27 cellular contexts compared by ENCODE assay signal in the genomic region with DNA sequence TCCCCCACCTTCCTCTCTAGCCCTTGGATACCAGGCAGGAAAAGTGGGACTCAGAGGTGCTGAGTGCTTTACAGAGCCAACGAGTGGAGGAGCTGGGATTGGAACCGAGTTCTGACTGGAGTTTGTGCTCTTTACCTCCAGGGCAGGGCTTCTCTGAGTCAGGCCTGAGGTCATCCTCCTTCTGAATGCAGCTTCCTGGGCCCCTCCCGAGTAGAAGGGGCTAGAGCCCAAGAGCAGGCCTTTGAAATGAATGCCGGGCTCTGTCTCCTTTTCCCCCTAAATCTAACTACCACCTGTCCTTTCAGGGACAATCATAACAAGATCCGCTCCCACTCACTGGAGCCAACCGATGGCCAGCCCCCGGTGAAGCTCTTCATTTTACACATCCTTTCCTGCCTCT. TPM values are rescaled to one million over a fixed set of nuclear protein-coding genes. Genes with fewer than 3 reads are reported as not detected.
"Had no signal": no experiment of that assay in that cellular context is flagged by ENCODE, and none has a peak within 500 bp of the region (broad histone marks: within the 10 kb centered on the region; RNA-seq: fewer than 3 reads in every experiment).

No MANE protein-coding gene starts in this region.

- ATAC-seq: activated naive CD4-positive, alpha-beta T cell treated with anti-CD3 and anti-CD28 coated beads, Interleukin-2, amount 50 U/mL, for 72 hours; activated naive CD8-positive, alpha-beta T cell treated with anti-CD3 and anti-CD28 coated beads, Interleukin-2, amount 50 U/mL, for 24 hours; activated T-cell treated with anti-CD3 and anti-CD28 coated beads, Interleukin-2, amount 50 U/mL, for 4 hours; T-helper 17 cell had no signal

- DNase-seq: activated B cell treated with CpG ODN at 0.5 μM for 24 hours; activated CD4-positive, alpha-beta memory T cell treated with anti-CD3 and anti-CD28 coated beads for 36 hours; activated CD4-positive, alpha-beta T cell treated with anti-CD3 and anti-CD28 coated beads for 1 hour; activated CD4-positive, alpha-beta T cell treated with anti-CD3 and anti-CD28 coated beads, Interleukin-2, amount 10 ng/mL, durations not matched to agents 7 days and 5 days; activated CD8-positive, alpha-beta memory T cell treated with anti-CD3 and anti-CD28 coated beads for 24 hours; activated effector memory CD4-positive, alpha-beta T cell treated with anti-CD3 and anti-CD28 coated beads, Interleukin-2, amount 50 U/mL, for 16 hours; activated naive CD4-positive, alpha-beta T cell treated with Interleukin-2 at 50 U/mL for 16 hours; activated naive CD8-positive, alpha-beta T cell treated with anti-CD3 and anti-CD28 coated beads, Interleukin-2, amount 50 U/mL, for 24 hours; activated T-cell treated with anti-CD3 and anti-CD28 coated beads, Interleukin-2, amount 50 U/mL, for 4 hours; amygdala; brain microvascular endothelial cell; colonic mucosa; NCI-H1092; NCI-H1417; NCI-H1930; NCI-H2171; NCI-H2227 treated with DMSO at 0.1 percent for 48 hours; NCI-H526; NCI-H774; Peyer's patch; SIG-M5; T-helper 17 cell; T-helper 9 cell had no signal

- H3K36me3 ChIP-seq: cardiac muscle cell, colonic mucosa, Peyer's patch had no signal

- H3K27me3 ChIP-seq: brain microvascular endothelial cell, cardiac muscle cell, colonic mucosa, Peyer's patch had no signal

- H3K4me1 ChIP-seq: colonic mucosa had no signal

- H3K4me3 ChIP-seq: cardiac muscle cell, colonic mucosa, Peyer's patch had no signal

- H3K9me3 ChIP-seq: colonic mucosa, Peyer's patch had no signal

- H3K27ac ChIP-seq: brain microvascular endothelial cell, cardiac muscle cell, colonic mucosa, Peyer's patch, RWPE1 had no signal

RNA-seq across cellular contexts. Expression of gene PTGES, which starts 12.7 kb away (rescaled TPM):
- total RNA-seq: activated B cell treated with CpG ODN at 0.5 μM for 24 hours; activated CD4-positive, alpha-beta memory T cell treated with anti-CD3 and anti-CD28 coated beads for 36 hours; activated CD4-positive, alpha-beta T cell treated with anti-CD3 and anti-CD28 coated beads, Interleukin-2, amount 10 ng/mL, durations not matched to agents 7 days and 5 days; activated T-cell treated with anti-CD3 and anti-CD28 coated beads, Interleukin-2, amount 50 U/mL, for 4 hours; OCI-LY7 had no signal
